Comparison of ENCODE assay signal across 9 cellular contexts in genomic region chr6:16238658-16239089, GRCh38. TPM values are rescaled to one million over a fixed set of nuclear protein-coding genes. Genes with fewer than 3 reads are reported as not detected.
DNase-seq lines count a peak whose midpoint lies in the region; ATAC-seq and TF ChIP-seq lines count a peak whose summit lies in the region.
"Had no signal": no experiment of that assay in that cellular context is flagged by ENCODE, and none has a peak within 500 bp of the region (broad histone marks: within the 10 kb centered on the region; RNA-seq: fewer than 3 reads in every experiment).

No MANE protein-coding gene starts in this region.

- peak overlapping the region; percentile 77 for H3K9ac ChIP-seq in neuronal stem cell (ENCODE audit: low read depth, low read length, poor library complexity)

- no TSS peak for BruUV-seq in PC-9 (replicated peaks; lab: Mats Ljungman, UMichigan)

- H3K4me1 ChIP-seq in PC-9 (replicated peaks; ENCODE audit: insufficient read depth) (peaks cover 10% of the 10 kb centered on the region; the same call in 1 of the 2 replicates), esophagus (ENCODE audit: control insufficient read depth in 2 of 2, insufficient read depth in 2 of 2, low read length in 1 of 2) (peaks cover 0 to 10% of the 10 kb centered on the region in 2 donors), neuronal stem cell (ENCODE audit: control insufficient read depth in 2 of 2, insufficient read depth in 1 of 2, low read depth in 1 of 2, low read length in 2 of 2) (peaks cover 3 to 7% of the 10 kb centered on the region in 2 donors)

- no peak overlapping the region for H3K23ac ChIP-seq in neuronal stem cell (ENCODE audit: low read depth, low read length, poor library complexity)

- H3K79me1 ChIP-seq in neuronal stem cell (ENCODE audit: low read depth, low read length), result no peaks in the 10 kb centered on the region

- peaks cover 61% of the 10 kb centered on the region for H3K27me3 ChIP-seq in PC-9 (ENCODE audit: insufficient read depth, low read depth)
- H3K27me3 ChIP-seq in esophagus (ENCODE audit: control insufficient read depth in 1 of 2, insufficient read depth in 2 of 2, low read length in 2 of 2), result no peaks in the 10 kb centered on the region
- H3K27me3 ChIP-seq in neuronal stem cell (ENCODE audit: control insufficient read depth in 3 of 3, insufficient read depth in 3 of 3, low read depth in 1 of 3, low read length in 3 of 3), result peaks cover 5 to 80% (median 27%) of the 10 kb centered on the region in 3 experiments

- peak overlapping the region; percentile 93 for H3K4me2 ChIP-seq in PC-9
- peak overlapping the region; percentile 92 for H3K4me2 ChIP-seq in neuronal stem cell (ENCODE audit: insufficient read depth, low read length, poor library complexity, severe bottlenecking)

- DNase-seq in AG10803 (ENCODE audit: low read depth) (no peak), PC-9 (peak in 1 of 2 experiments; percentile 10), neuronal stem cell (ENCODE audit: low spot score) (no peak), NCI-H2227 treated with DMSO at 0.1 percent for 48 hours (lab: John Stamatoyannopoulos, UW) (no peak)
- no peak for DNase-seq in effector CD8-positive, alpha-beta T cell (lab: John Stamatoyannopoulos, UW)
- no peak for DNase-seq in stimulated activated CD4-positive, alpha-beta T cell treated with anti-CD3 and anti-CD28 coated beads, Interleukin-2, amount 100 ng/mL, for 48 hours

- H3K9me2 ChIP-seq in PC-9 (ENCODE audit: insufficient read depth), result no peaks in the 10 kb centered on the region

- 1% methylated on average over 31 to 34 of the region's 34 CpGs for WGBS in esophagus, 2 donors
- no CpG with 5 or more reads among the region's 34 CpGs for WGBS in neuronal stem cell (ENCODE audit: extremely low coverage in 2 of 2, insufficient read length in 2 of 2, insufficient replicate concordance in 1 of 2), 2 donors

- H3K9me3 ChIP-seq in PC-9 (ENCODE audit: insufficient read depth, low read depth) (no peaks in the 10 kb centered on the region), esophagus (ENCODE audit: control insufficient read depth in 2 of 2, insufficient read depth in 1 of 2, low read depth in 1 of 2, low read length in 1 of 2) (no peaks in the 10 kb centered on the region), neuronal stem cell (replicated peaks in 1 of 2; ENCODE audit: control insufficient read depth in 2 of 2, insufficient read depth in 1 of 2, low read depth in 1 of 2, low read length in 2 of 2) (no peaks in the 10 kb centered on the region)

- no peaks in the 10 kb centered on the region for H3K79me2 ChIP-seq in PC-9 (ENCODE audit: low read depth)

- H3K36me3 ChIP-seq in PC-9 (ENCODE audit: low read depth) (no peaks in the 10 kb centered on the region), esophagus (ENCODE audit: control insufficient read depth in 2 of 2, insufficient read depth in 2 of 2, low read length in 1 of 2) (no peaks in the 10 kb centered on the region), neuronal stem cell (replicated peaks in 1 of 2; ENCODE audit: control insufficient read depth in 2 of 2, insufficient read depth in 2 of 2, low read length in 2 of 2) (no peaks in the 10 kb centered on the region)

- intact Hi-C loops in PC-9 (cut with micrococcal nuclease; ENCODE audit: unreplicated experiment), result loop anchor here (2.0 to 10.0 kb wide), 3 partner anchors 38 to 856 kb away; no protein-coding TSS in a partner anchor

- CTCF ChIA-PET in PC-9 (lab: Charles Lee), result interaction anchor here (0.7 to 1.3 kb wide), 4 partner anchors 34 to 1073 kb away, joined by 3 to 6 read pairs (median 4); no protein-coding TSS in a partner anchor

- no peak overlapping the region for H3K27ac ChIP-seq in PC-9
- peak overlapping the region in 1 of 2 donors; percentile 35 for H3K27ac ChIP-seq in esophagus (ENCODE audit: low read depth in 2 of 2, low read length in 1 of 2)
- no peak overlapping the region for H3K27ac ChIP-seq in neuronal stem cell (replicated peaks; ENCODE audit: low read length)
- H3K27ac ChIP-seq: epithelial cell of prostate had no signal

- no peak overlapping the region for H4K91ac ChIP-seq in neuronal stem cell (ENCODE audit: low read depth, low read length, poor library complexity)

- POLR2A ChIA-PET in PC-9 (lab: Charles Lee; ENCODE audit: unreplicated experiment), result interaction anchor here (0.6 to 0.7 kb wide), 2 partner anchors 9 to 102 kb away, joined by 3 read pairs; no protein-coding TSS in a partner anchor

- no peak overlapping the region for H2BK12ac ChIP-seq in neuronal stem cell (ENCODE audit: low read length)

- no peak overlapping the region for H2BK15ac ChIP-seq in neuronal stem cell (ENCODE audit: low read length)

- no peak overlapping the region for H2AK5ac ChIP-seq in neuronal stem cell (ENCODE audit: low read depth, low read length)

- H4K8ac ChIP-seq in neuronal stem cell (ENCODE audit: low read depth, low read length), result no peak overlapping the region

- 0 out of 2 replicates have a peak, but pooled peaks have one; percentile 0 for TF ChIP-seq CTCF in AG10803 (conservative IDR thresholded peaks at IDR 0.05; ENCODE audit: low read length)
- TF ChIP-seq CTCF in PC-9 (conservative IDR thresholded peaks at IDR 0.05), result no peak

- H2AFZ ChIP-seq in PC-9, result peak overlapping the region; percentile 86
- H2AFZ ChIP-seq in neuronal stem cell (ENCODE audit: low read length), result peak overlapping the region; percentile 96

- H3K14ac ChIP-seq in neuronal stem cell (ENCODE audit: low read length), result no peak overlapping the region

- no peaks in the 10 kb centered on the region for H4K20me1 ChIP-seq in PC-9 (ENCODE audit: insufficient read depth)

- H2BK120ac ChIP-seq in neuronal stem cell (ENCODE audit: low read depth, low read length), result no peak overlapping the region

- no peak overlapping the region for H3K4ac ChIP-seq in neuronal stem cell (ENCODE audit: low read length)

- no peak overlapping the region for H2BK5ac ChIP-seq in neuronal stem cell (ENCODE audit: low read length)

- peak overlapping the region; percentile 73 for H3K4me3 ChIP-seq in AG10803 (ENCODE audit: low read length)
- H3K4me3 ChIP-seq in PC-9, result peak overlapping the region; percentile 54
- H3K4me3 ChIP-seq in esophagus (ENCODE audit: low read depth in 1 of 2, low read length in 2 of 2), result peak overlapping the region; percentile 54 to 58
- peak overlapping the region; percentile 43 to 79 for H3K4me3 ChIP-seq in neuronal stem cell (ENCODE audit: low read length in 2 of 2)

- H3K18ac ChIP-seq in neuronal stem cell (ENCODE audit: low read length), result peak overlapping the region; percentile 54

- ATAC-seq in GM21576 (IDR thresholded peaks at IDR 0.05; ENCODE audit: unreplicated experiment), result peak; percentile 2

- peaks cover 5% of the 10 kb centered on the region; the same call in 1 of the 2 replicates for H3F3A ChIP-seq in PC-9 (ENCODE audit: insufficient read depth, low read depth)

RNA-seq across cellular contexts. Expression of gene GMPR, which starts 0.3 kb away (rescaled TPM):
- total RNA-seq in PC-9 (2021), result 2.0 and 2.4 TPM in 2 replicates
- polyA plus RNA-seq in esophagus, result 1 to 10 TPM; 1.9 to 2.5 TPM
- 0.20 TPM for polyA plus RNA-seq in neuronal stem cell (2013, experiment 1 of 2)
- polyA plus RNA-seq in neuronal stem cell (2013, experiment 2 of 2), result 0.54 TPM
